Comparison of ENCODE assay signal across 25 cellular contexts in genomic region chr17:83013779-83014117, GRCh38.
"Had no signal": no experiment of that assay in that cellular context is flagged by ENCODE, and none has a peak within 500 bp of the region (broad histone marks: within the 10 kb centered on the region; RNA-seq: fewer than 3 reads in every experiment).

No MANE protein-coding gene starts in this region.

- H3K4me2 ChIP-seq: neural progenitor cell had no signal

- DNase-seq: effector memory CD8-positive, alpha-beta T cell; foreskin fibroblast; gastrocnemius medialis; left cardiac atrium; left lung; mesenchymal stem cell; midbrain; naive thymus-derived CD4-positive, alpha-beta T cell; nucleus accumbens; ovary; posterior cingulate gyrus; psoas muscle; sigmoid colon; stimulated activated CD4-positive, alpha-beta T cell treated with anti-CD3 and anti-CD28 coated beads, Interleukin-4, amount 100 ng/mL, for 4 hours; stimulated activated naive CD8-positive, alpha-beta T cell treated with anti-CD3 and anti-CD28 coated beads, Interleukin-15, Interleukin-2, amounts not matched to agents 100 U/mL and 50 U/mL, for 24 hours; substantia nigra; testis; tibial artery had no signal

- H3K9me3 ChIP-seq: gastrocnemius medialis, left lung, ovary, psoas muscle, sigmoid colon, testis, tibial artery had no signal

- H3K4me1 Mint-ChIP-seq: stimulated activated memory B cell treated with anti-CD40 and anti-IgM and Interleukin-4, amounts not matched to agents 10 μg/mL and 1 μg/mL and 100 μg/mL, for 72 hours had no signal

- H3K27me3 Mint-ChIP-seq: dendritic cell treated with granulocyte-macrophage colony-stimulating factor and Interleukin-4, amounts not matched to agents 40 ng/mL and 50 ng/mL, for 4 days; effector memory CD8-positive, alpha-beta T cell; naive thymus-derived CD4-positive, alpha-beta T cell; stimulated activated memory B cell treated with anti-CD40 and anti-IgM and Interleukin-4, amounts not matched to agents 10 μg/mL and 1 μg/mL and 100 μg/mL, for 72 hours; type B pancreatic cell had no signal

- FAIRE-seq: colon, endometrium had no signal

- H3K4me1 ChIP-seq: gastrocnemius medialis, neural progenitor cell, psoas muscle, sigmoid colon, testis, tibial artery had no signal

- H3K9me3 Mint-ChIP-seq: dendritic cell treated with granulocyte-macrophage colony-stimulating factor and Interleukin-4, amounts not matched to agents 40 ng/mL and 50 ng/mL, for 4 days; effector memory CD8-positive, alpha-beta T cell; stimulated activated memory B cell treated with anti-CD40 and anti-IgM and Interleukin-4, amounts not matched to agents 10 μg/mL and 1 μg/mL and 100 μg/mL, for 72 hours; type B pancreatic cell had no signal

- H3K27ac ChIP-seq: gastrocnemius medialis, left lung, neural progenitor cell, ovary, psoas muscle, sigmoid colon, testis, tibial artery had no signal

- H3K36me3 ChIP-seq: gastrocnemius medialis, left lung, neural progenitor cell, ovary, sigmoid colon, tibial artery had no signal

- H3K9ac ChIP-seq: neural progenitor cell had no signal

- H3K27me3 ChIP-seq: gastrocnemius medialis, left lung, neural progenitor cell, ovary, sigmoid colon, testis, tibial artery had no signal

- H2AFZ ChIP-seq: neural progenitor cell had no signal

- H3K4me3 Mint-ChIP-seq: dendritic cell treated with granulocyte-macrophage colony-stimulating factor and Interleukin-4, amounts not matched to agents 40 ng/mL and 50 ng/mL, for 4 days; effector memory CD8-positive, alpha-beta T cell; naive thymus-derived CD4-positive, alpha-beta T cell; nephron; neural progenitor cell; stimulated activated memory B cell treated with anti-CD40 and anti-IgM and Interleukin-4, amounts not matched to agents 10 μg/mL and 1 μg/mL and 100 μg/mL, for 72 hours; type B pancreatic cell had no signal

- H3K4me3 ChIP-seq: gastrocnemius medialis, left lung, neural progenitor cell, ovary, psoas muscle, sigmoid colon, testis, tibial artery had no signal

- H3K27ac Mint-ChIP-seq: dendritic cell treated with granulocyte-macrophage colony-stimulating factor and Interleukin-4, amounts not matched to agents 40 ng/mL and 50 ng/mL, for 4 days; stimulated activated memory B cell treated with anti-CD40 and anti-IgM and Interleukin-4, amounts not matched to agents 10 μg/mL and 1 μg/mL and 100 μg/mL, for 72 hours had no signal
